ENCODE assay signal across 8 cellular contexts in the genomic region with DNA sequence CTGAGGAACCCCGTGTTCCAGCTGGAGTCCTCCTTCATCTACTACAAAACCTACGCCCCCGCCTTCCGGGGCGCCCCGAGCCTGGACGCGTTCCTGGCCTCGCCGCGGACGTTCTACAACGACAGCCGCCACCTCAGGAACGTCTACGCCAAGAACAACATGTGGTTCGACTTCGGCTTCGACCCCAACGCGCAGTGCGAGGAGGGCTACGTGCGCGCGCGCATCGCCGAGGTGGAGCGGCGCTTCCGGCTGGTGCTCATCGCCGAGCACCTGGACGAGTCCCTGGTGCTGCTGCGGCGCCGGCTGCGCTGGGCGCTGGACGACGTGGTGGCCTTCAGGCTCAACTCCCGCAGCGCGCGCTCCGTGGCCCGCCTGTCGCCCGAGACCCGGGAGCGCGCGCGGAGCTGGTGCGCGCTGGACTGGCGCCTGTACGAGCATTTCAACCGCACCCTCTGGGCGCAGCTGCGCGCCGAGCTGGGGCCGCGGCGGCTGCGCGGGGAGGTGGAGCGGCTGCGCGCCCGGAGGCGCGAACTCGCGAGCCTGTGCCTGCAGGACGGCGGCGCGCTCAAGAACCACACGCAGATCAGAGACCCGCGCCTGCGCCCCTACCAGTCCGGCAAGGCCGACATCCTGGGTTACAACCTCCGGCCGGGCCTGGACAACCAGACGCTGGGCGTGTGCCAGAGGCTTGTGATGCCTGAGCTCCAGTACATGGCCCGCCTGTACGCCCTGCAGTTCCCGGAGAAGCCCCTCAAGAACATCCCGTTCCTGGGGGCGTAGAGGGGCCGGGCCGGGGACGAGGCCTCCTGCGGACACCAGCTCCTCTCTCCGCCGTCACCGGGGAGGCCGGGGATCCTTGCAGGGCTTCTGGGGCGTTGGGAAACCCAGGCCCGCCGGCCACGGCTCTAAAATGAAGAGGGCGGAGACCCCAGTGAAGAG. TPM values are rescaled to one million over a fixed set of nuclear protein-coding genes. Genes with fewer than 3 reads are reported as not detected.
DNase-seq lines count a peak whose midpoint lies in the region; ATAC-seq and TF ChIP-seq lines count a peak whose summit lies in the region.

No MANE protein-coding gene starts in this region.

- in situ Hi-C loops in brain microvascular endothelial cell (cut with HindIII; ENCODE audit: low pct_ligation_motif_present, low sequenced_read_pairs): no loop called here

- peak; percentile 43 for DNase-seq in CD14-positive monocyte (ENCODE audit: low spot score)
- DNase-seq in brain microvascular endothelial cell: peak; percentile 23
- DNase-seq in immature natural killer cell: peak; percentile 55 to 64 (median 60)
- DNase-seq in stimulated activated CD4-positive, alpha-beta T cell treated with anti-CD3 and anti-CD28 coated beads, Interleukin-12 subunit alpha, Interleukin-12 subunit beta, amount 100 ng/mL, for 4 hours: peak; percentile 40
- DNase-seq in GF-D8 (lab: John Stamatoyannopoulos, UW): no peak

- no peak overlapping the region for H3K9ac ChIP-seq in OCI-LY3 (ENCODE audit: low read length)

- H3K4me3 Mint-ChIP-seq in CD14-positive monocyte (peak overlapping the region; percentile 49 to 85), immature natural killer cell (peak overlapping the region; percentile 50 to 84 (median 72))

- H3K27me3 Mint-ChIP-seq in CD14-positive monocyte (ENCODE audit: low read depth in 3 of 3): peaks cover 14 to 29% (median 17%) of the 10 kb centered on the region in 3 donors
- H3K27me3 Mint-ChIP-seq in immature natural killer cell (ENCODE audit: low read depth in 3 of 3): peaks cover 2 to 6% (median 5%) of the 10 kb centered on the region in 3 donors

- no peaks in the 10 kb centered on the region for H3K9me3 ChIP-seq in OCI-LY3 (ENCODE audit: insufficient read depth, low read length)

- H3K4me1 Mint-ChIP-seq in CD14-positive monocyte (peaks cover 7% of the 10 kb centered on the region), immature natural killer cell (peaks cover 0 to 7% of the 10 kb centered on the region in 2 donors)

- H3K27me3 ChIP-seq in OCI-LY3 (ENCODE audit: low read depth, low read length) (peaks cover 14% of the 10 kb centered on the region), brain microvascular endothelial cell (replicated peaks) (no peaks in the 10 kb centered on the region)

- H3K36me3 ChIP-seq in OCI-LY3 (replicated peaks; ENCODE audit: low read depth, low read length): no peaks in the 10 kb centered on the region
- no peaks in the 10 kb centered on the region for H3K36me3 ChIP-seq in brain microvascular endothelial cell (replicated peaks)

- intact Hi-C loops in CD14-positive monocyte (cut with micrococcal nuclease): no loop called here

- no peaks in the 10 kb centered on the region for H3K79me2 ChIP-seq in OCI-LY3 (ENCODE audit: low read length)

- no peak for TF ChIP-seq CTCF in CD14-positive monocyte (IDR thresholded peaks at IDR 0.05)
- TF ChIP-seq CTCF in OCI-LY3 (IDR thresholded peaks at IDR 0.05; ENCODE audit: low read depth, low read length): no peak
- no peak for TF ChIP-seq CTCF in brain microvascular endothelial cell (IDR thresholded peaks at IDR 0.05; ENCODE audit: low read depth, low read length, missing control alignments)

- H3K4me2 ChIP-seq in OCI-LY3 (ENCODE audit: low read length): peak overlapping the region; percentile 80

- H3K27ac Mint-ChIP-seq in CD14-positive monocyte (peak overlapping the region in 1 of 7 donors; percentile 20), immature natural killer cell (peak overlapping the region in 4 of 6 donors; percentile 40 to 76 (median 50))

- no peaks in the 10 kb centered on the region for H4K20me1 ChIP-seq in OCI-LY3 (ENCODE audit: insufficient read depth, low read length)

- H3K9me3 Mint-ChIP-seq in CD14-positive monocyte: peaks cover 0 to 2% (median 0%) of the 10 kb centered on the region in 7 donors
- no peaks in the 10 kb centered on the region for H3K9me3 Mint-ChIP-seq in immature natural killer cell

- peak overlapping the region; percentile 67 for H3K4me3 ChIP-seq in OCI-LY3 (ENCODE audit: low read length)
- H3K4me3 ChIP-seq in brain microvascular endothelial cell (ENCODE audit: low read depth, low read length): peak overlapping the region; percentile 47

- H2AFZ ChIP-seq in OCI-LY3 (ENCODE audit: low read depth, low read length): no peak overlapping the region; the same call in 1 of the 2 replicates

- H3K36me3 Mint-ChIP-seq in CD14-positive monocyte: no peaks in the 10 kb centered on the region
- H3K36me3 Mint-ChIP-seq in immature natural killer cell: no peaks in the 10 kb centered on the region

- ATAC-seq in GM21576 (IDR thresholded peaks at IDR 0.05; ENCODE audit: unreplicated experiment) (peak; percentile 50), HG03469 (IDR thresholded peaks at IDR 0.05; ENCODE audit: unreplicated experiment) (no peak)

- peaks cover 11% of the 10 kb centered on the region for H3K4me1 ChIP-seq in OCI-LY3 (ENCODE audit: low read length)

- H3K27ac ChIP-seq in OCI-LY3 (ENCODE audit: low read length) (no peak overlapping the region), brain microvascular endothelial cell (no peak overlapping the region)

RNA-seq across cellular contexts. Expression of a gene that starts 5.3 kb away (rescaled TPM):
- under 1 TPM; 0.26 to 0.99 TPM for polyA plus RNA-seq in CD14-positive monocyte
- not detected for polyA plus RNA-seq in immature natural killer cell

RNA-seq across cellular contexts. Expression of a gene that starts 27.0 kb away (rescaled TPM):
- polyA plus RNA-seq in CD14-positive monocyte (not detected), immature natural killer cell (not detected)

RNA-seq across cellular contexts. Expression of a gene that starts 55.0 kb away (rescaled TPM):
- polyA plus RNA-seq in CD14-positive monocyte (under 1 TPM in 1 of 2 donors, not detected in 1; 0.08 TPM), immature natural killer cell (1 to 10 TPM in 1 of 3 donors, not detected in 2; 3.3 TPM)
